37 cellular contexts compared by ENCODE assay signal in genomic region chr14:81738946-81739659, GRCh38.
"Had no signal": no experiment of that assay in that cellular context is flagged by ENCODE, and none has a peak within 500 bp of the region (broad histone marks: within the 10 kb centered on the region; RNA-seq: fewer than 3 reads in every experiment).

No MANE protein-coding gene starts in this region.

- H3K27ac ChIP-seq: adrenal gland, body of pancreas, brain microvascular endothelial cell, breast epithelium, VCaP had no signal

- H3K4me3 ChIP-seq: adrenal gland, body of pancreas, breast epithelium had no signal

- ATAC-seq: activated CD8-positive, alpha-beta memory T cell treated with anti-CD3 and anti-CD28 coated beads, Interleukin-2, amount 10 ng/mL, durations not matched to agents 7 days and 5 days; activated CD8-positive, alpha-beta T cell treated with anti-CD3 and anti-CD28 coated beads, Interleukin-2, amount 10 ng/mL, durations not matched to agents 7 days and 5 days; activated naive CD4-positive, alpha-beta T cell treated with anti-CD3 and anti-CD28 coated beads, Interleukin-2, amount 50 U/mL, for 72 hours; activated T-cell treated with anti-CD3 and anti-CD28 coated beads, Interleukin-2, amount 50 U/mL, for 4 hours; activated T-cell treated with anti-CD3 and anti-CD28 coated beads, Interleukin-2, amount 50 U/mL, for 72 hours; activated T-helper 17 cell treated with anti-CD3 and anti-CD28 coated beads, Interleukin-2, amount 50 U/mL, for 72 hours; body of pancreas had no signal

- H3K27me3 ChIP-seq: adrenal gland, body of pancreas, brain microvascular endothelial cell, breast epithelium had no signal

- H3K36me3 Mint-ChIP-seq: activated CD8-positive, alpha-beta memory T cell treated with anti-CD3 and anti-CD28 coated beads, Interleukin-2, amount 10 ng/mL, durations not matched to agents 7 days and 5 days; activated naive CD4-positive, alpha-beta T cell treated with anti-CD3 and anti-CD28 coated beads, Interleukin-2, amount 50 U/mL, for 72 hours; activated naive CD8-positive, alpha-beta T cell treated with anti-CD3 and anti-CD28 coated beads for 36 hours had no signal

- DNase-seq: activated B cell treated with CpG ODN at 0.5 μM for 24 hours; activated CD4-positive, alpha-beta memory T cell treated with anti-CD3 and anti-CD28 coated beads, Interleukin-2, amount 10 ng/mL, durations not matched to agents 7 days and 5 days; activated CD4-positive, alpha-beta T cell treated with anti-CD3 and anti-CD28 coated beads for 4 hours; activated CD4-positive, alpha-beta T cell treated with anti-CD3 and anti-CD28 coated beads, Interleukin-2, amount 10 ng/mL, durations not matched to agents 24 days and 14 days; activated CD4-positive, alpha-beta T cell treated with anti-CD3 and anti-CD28 coated beads, Interleukin-2, amount 50 U/mL, for 48 hours; activated CD4-positive, CD25-positive, alpha-beta regulatory T cell treated with anti-CD3 and anti-CD28 coated beads, Interleukin-2, amount 50 U/mL, for 72 hours; activated CD8-positive, alpha-beta memory T cell treated with anti-CD3 and anti-CD28 coated beads for 24 hours; activated CD8-positive, alpha-beta memory T cell treated with anti-CD3 and anti-CD28 coated beads, Interleukin-2, amount 10 ng/mL, durations not matched to agents 7 days and 5 days; activated CD8-positive, alpha-beta memory T cell treated with anti-CD3 and anti-CD28 coated beads, Interleukin-2, amount 50 U/mL, for 48 hours; activated CD8-positive, alpha-beta T cell treated with anti-CD3 and anti-CD28 coated beads, Interleukin-2, amount 10 ng/mL, durations not matched to agents 7 days and 5 days; activated effector memory CD4-positive, alpha-beta T cell treated with anti-CD3 and anti-CD28 coated beads, Interleukin-2, amount 50 U/mL, for 16 hours; activated gamma-delta T cell treated with Interleukin-2 at 50 U/mL for 16 hours; activated naive CD4-positive, alpha-beta T cell; activated naive CD4-positive, alpha-beta T cell treated with anti-CD3 and anti-CD28 coated beads for 36 hours; activated naive CD4-positive, alpha-beta T cell treated with anti-CD3 and anti-CD28 coated beads, Interleukin-2, amount 50 U/mL, for 16 hours; activated naive CD8-positive, alpha-beta T cell treated with anti-CD3 and anti-CD28 coated beads for 36 hours; activated T-cell treated with anti-CD3 and anti-CD28 coated beads, Interleukin-2, amount 50 U/mL, for 4 hours; activated T-cell treated with anti-CD3 and anti-CD28 coated beads, Interleukin-2, amount 50 U/mL, for 72 hours; adrenal gland; amniotic stem cell; aorta; body of pancreas; brain microvascular endothelial cell; central memory CD4-positive, alpha-beta T cell; SW 1271; T-helper 1 cell; T-helper 2 cell; T-helper 9 cell had no signal

- H3K9me3 Mint-ChIP-seq: activated B cell treated with CpG ODN at 0.5 μM for 24 hours; activated CD4-positive, alpha-beta memory T cell treated with anti-CD3 and anti-CD28 coated beads, Interleukin-2, amount 10 ng/mL, durations not matched to agents 7 days and 5 days; activated CD4-positive, alpha-beta T cell treated with anti-CD3 and anti-CD28 coated beads, Interleukin-2, amount 10 ng/mL, durations not matched to agents 24 days and 14 days; activated naive CD4-positive, alpha-beta T cell treated with anti-CD3 and anti-CD28 coated beads for 36 hours; activated T-cell treated with anti-CD3 and anti-CD28 coated beads, Interleukin-2, amount 50 U/mL, for 4 hours; activated T-helper 1 cell treated with anti-CD3 and anti-CD28 coated beads, Interleukin-12 subunit alpha, Interleukin-12 subunit beta, Interleukin-2, Interleukin-4 antibody, amounts not matched to agents 30 ng/mL and 10 ng/mL and 1 ng/mL, durations not matched to agents 14 hours and 24 hours and 36 hours; T-helper 1 cell treated with Interleukin-12 subunit alpha and Interleukin-12 subunit beta and Interleukin-4 antibody, amounts not matched to agents 30 μg/mL and 1 μg/mL, for 36 hours; T-helper 2 cell treated with Interferon-gamma antibody and Interleukin-4, amounts not matched to agents 5 μg/mL and 100 μg/mL, for 36 hours had no signal

- H3K27me3 Mint-ChIP-seq: activated B cell treated with CpG ODN at 0.5 μM for 24 hours; activated CD4-positive, alpha-beta memory T cell treated with anti-CD3 and anti-CD28 coated beads, Interleukin-2, amount 10 ng/mL, durations not matched to agents 7 days and 5 days; activated CD4-positive, alpha-beta T cell treated with anti-CD3 and anti-CD28 coated beads, Interleukin-2, amount 10 ng/mL, durations not matched to agents 24 days and 14 days; activated CD8-positive, alpha-beta memory T cell treated with anti-CD3 and anti-CD28 coated beads, Interleukin-2, amount 10 ng/mL, durations not matched to agents 7 days and 5 days had no signal

- H3K4me3 Mint-ChIP-seq: activated B cell treated with CpG ODN at 0.5 μM for 24 hours; activated CD4-positive, alpha-beta memory T cell treated with anti-CD3 and anti-CD28 coated beads, Interleukin-2, amount 10 ng/mL, durations not matched to agents 7 days and 5 days; activated CD4-positive, alpha-beta T cell treated with anti-CD3 and anti-CD28 coated beads, Interleukin-2, amount 10 ng/mL, durations not matched to agents 24 days and 14 days; activated CD8-positive, alpha-beta memory T cell treated with anti-CD3 and anti-CD28 coated beads, Interleukin-2, amount 10 ng/mL, durations not matched to agents 7 days and 5 days; activated CD8-positive, alpha-beta T cell treated with anti-CD3 and anti-CD28 coated beads, Interleukin-2, amount 10 ng/mL, durations not matched to agents 7 days and 5 days; activated naive CD4-positive, alpha-beta T cell treated with anti-CD3 and anti-CD28 coated beads for 36 hours; activated naive CD8-positive, alpha-beta T cell treated with anti-CD3 and anti-CD28 coated beads for 36 hours; activated T-cell treated with anti-CD3 and anti-CD28 coated beads, Interleukin-2, amount 50 U/mL, for 4 hours; activated T-cell treated with anti-CD3 and anti-CD28 coated beads, Interleukin-2, amount 50 U/mL, for 72 hours; activated T-helper 1 cell treated with anti-CD3 and anti-CD28 coated beads, Interleukin-12 subunit alpha, Interleukin-12 subunit beta, Interleukin-2, Interleukin-4 antibody, amounts not matched to agents 30 ng/mL and 10 ng/mL and 1 ng/mL, durations not matched to agents 14 hours and 24 hours and 36 hours; activated T-helper 17 cell treated with anti-CD3 and anti-CD28 coated beads, Interleukin-2, amount 50 U/mL, for 72 hours; T-helper 1 cell treated with Interleukin-12 subunit alpha and Interleukin-12 subunit beta and Interleukin-4 antibody, amounts not matched to agents 30 μg/mL and 1 μg/mL, for 36 hours; T-helper 2 cell treated with Interferon-gamma antibody and Interleukin-4, amounts not matched to agents 5 μg/mL and 100 μg/mL, for 36 hours had no signal

- H3K36me3 ChIP-seq: adrenal gland, brain microvascular endothelial cell, breast epithelium had no signal

- H3K9me3 ChIP-seq: adrenal gland, body of pancreas, breast epithelium had no signal

- H3K27ac Mint-ChIP-seq: activated B cell treated with CpG ODN at 0.5 μM for 24 hours; activated CD4-positive, alpha-beta memory T cell treated with anti-CD3 and anti-CD28 coated beads, Interleukin-2, amount 10 ng/mL, durations not matched to agents 7 days and 5 days; activated CD4-positive, alpha-beta T cell treated with anti-CD3 and anti-CD28 coated beads, Interleukin-2, amount 10 ng/mL, durations not matched to agents 24 days and 14 days; activated CD8-positive, alpha-beta memory T cell treated with anti-CD3 and anti-CD28 coated beads, Interleukin-2, amount 10 ng/mL, durations not matched to agents 7 days and 5 days; activated CD8-positive, alpha-beta T cell treated with anti-CD3 and anti-CD28 coated beads, Interleukin-2, amount 10 ng/mL, durations not matched to agents 7 days and 5 days; activated naive CD4-positive, alpha-beta T cell treated with anti-CD3 and anti-CD28 coated beads for 36 hours; activated naive CD4-positive, alpha-beta T cell treated with anti-CD3 and anti-CD28 coated beads, Interleukin-2, amount 50 U/mL, for 72 hours; activated naive CD8-positive, alpha-beta T cell treated with anti-CD3 and anti-CD28 coated beads for 36 hours; activated T-cell treated with anti-CD3 and anti-CD28 coated beads, Interleukin-2, amount 50 U/mL, for 72 hours; activated T-helper 1 cell treated with anti-CD3 and anti-CD28 coated beads, Interleukin-12 subunit alpha, Interleukin-12 subunit beta, Interleukin-2, Interleukin-4 antibody, amounts not matched to agents 30 ng/mL and 10 ng/mL and 1 ng/mL, durations not matched to agents 14 hours and 24 hours and 36 hours; activated T-helper 17 cell treated with anti-CD3 and anti-CD28 coated beads, Interleukin-2, amount 50 U/mL, for 72 hours; T-helper 1 cell treated with Interleukin-12 subunit alpha and Interleukin-12 subunit beta and Interleukin-4 antibody, amounts not matched to agents 30 μg/mL and 1 μg/mL, for 36 hours; T-helper 2 cell treated with Interferon-gamma antibody and Interleukin-4, amounts not matched to agents 5 μg/mL and 100 μg/mL, for 36 hours had no signal

- H3K4me1 ChIP-seq: adrenal gland, body of pancreas, breast epithelium had no signal

- H3K4me1 Mint-ChIP-seq: activated B cell treated with CpG ODN at 0.5 μM for 24 hours; activated CD4-positive, alpha-beta memory T cell treated with anti-CD3 and anti-CD28 coated beads, Interleukin-2, amount 10 ng/mL, durations not matched to agents 7 days and 5 days; activated CD4-positive, alpha-beta T cell treated with anti-CD3 and anti-CD28 coated beads, Interleukin-2, amount 10 ng/mL, durations not matched to agents 24 days and 14 days; activated CD8-positive, alpha-beta memory T cell treated with anti-CD3 and anti-CD28 coated beads, Interleukin-2, amount 10 ng/mL, durations not matched to agents 7 days and 5 days; activated naive CD8-positive, alpha-beta T cell treated with anti-CD3 and anti-CD28 coated beads for 36 hours; activated T-helper 17 cell treated with anti-CD3 and anti-CD28 coated beads, Interleukin-2, amount 50 U/mL, for 72 hours had no signal

- FAIRE-seq: astrocyte, TTC549 had no signal
